ENCODE assay signal across 11 cellular contexts in the genomic region with DNA sequence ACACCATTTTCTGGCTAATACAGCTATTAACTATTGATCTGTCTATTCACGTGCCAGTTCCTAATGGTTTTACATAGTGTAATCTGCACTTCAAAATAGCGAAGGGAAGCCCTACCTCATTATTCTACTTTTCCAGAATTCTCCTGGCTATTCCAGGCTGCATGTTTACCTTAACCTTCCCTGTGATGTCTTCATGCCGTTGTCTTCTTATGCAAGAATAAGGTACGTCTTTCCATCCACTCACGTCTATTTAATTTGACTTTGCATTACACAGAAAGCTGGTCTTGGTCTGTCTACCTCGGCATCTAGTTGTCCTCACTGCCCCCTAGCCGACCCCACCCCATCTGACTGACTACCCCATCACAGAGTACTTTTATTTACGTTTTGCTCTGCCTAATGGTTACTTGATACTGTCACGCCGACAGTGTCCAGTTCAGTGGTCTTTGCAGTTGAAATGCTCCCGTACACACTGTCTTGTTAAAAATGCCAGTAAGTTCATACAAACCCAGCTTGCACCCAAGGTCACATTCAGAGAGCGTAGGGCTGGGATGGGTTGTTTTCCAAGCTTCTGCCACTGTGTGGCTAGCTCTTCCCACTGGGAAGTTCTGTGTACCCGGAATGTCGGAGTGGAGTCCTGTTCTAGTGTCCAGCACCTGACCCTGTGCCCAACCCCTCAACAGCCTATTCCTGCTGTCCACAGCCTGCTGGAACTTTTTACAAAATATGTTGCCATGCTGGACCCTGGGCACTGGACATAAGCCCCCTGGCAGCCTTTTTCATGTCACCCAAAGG. TPM values are rescaled to one million over a fixed set of nuclear protein-coding genes. Genes with fewer than 3 reads are reported as not detected.
A peak's percentile ranks its signal among the peaks of the same experiment; 100 is the strongest.
DNase-seq lines count a peak whose midpoint lies in the region; ATAC-seq and TF ChIP-seq lines count a peak whose summit lies in the region.
"Had no signal": no experiment of that assay in that cellular context is flagged by ENCODE, and none has a peak within 500 bp of the region (broad histone marks: within the 10 kb centered on the region; RNA-seq: fewer than 3 reads in every experiment).

No MANE protein-coding gene starts in this region.

- peaks cover 47 to 66% of the 10 kb centered on the region in 2 donors for H3K36me3 Mint-ChIP-seq in CD4-positive, alpha-beta memory T cell

- no peaks in the 10 kb centered on the region for H3K9me3 Mint-ChIP-seq in CD4-positive, alpha-beta memory T cell

- no peak overlapping the region for H3K4me3 Mint-ChIP-seq in CD4-positive, alpha-beta memory T cell

- no peaks in the 10 kb centered on the region for H3K27me3 Mint-ChIP-seq in CD4-positive, alpha-beta memory T cell

- peak in 3 of 4 donors; percentile 1 to 3 (median 2) for ATAC-seq in psoas muscle

- peaks cover 53 to 90% (median 69%) of the 10 kb centered on the region in 4 donors for H3K4me1 Mint-ChIP-seq in CD4-positive, alpha-beta memory T cell

- H3K27ac Mint-ChIP-seq in CD4-positive, alpha-beta memory T cell, result peak overlapping the region in 3 of 7 donors; percentile 31 to 71 (median 42)

- peak overlapping the region; percentile 86 for H3K4me3 ChIP-seq in psoas muscle
- no peak overlapping the region for H3K4me3 ChIP-seq in CD4-positive, alpha-beta memory T cell (ENCODE audit: low read length in 2 of 2)
- H3K4me3 ChIP-seq: skin epidermis had no signal

- POLR2A ChIA-PET in CD4-positive, alpha-beta memory T cell (lab: Charles Lee; ENCODE audit: partially characterized antibody), result interaction anchor here (0.7 to 5.0 kb wide), 8 partner anchors 9 to 67 kb away, joined by 3 to 102 read pairs (median 24); a partner anchor contains a TSS

- H3K27me3 ChIP-seq in psoas muscle (ENCODE audit: insufficient read depth in 3 of 3, low read length in 2 of 3), result no peaks in the 10 kb centered on the region
- no peaks in the 10 kb centered on the region for H3K27me3 ChIP-seq in CD4-positive, alpha-beta memory T cell (ENCODE audit: insufficient read depth, low read length)
- H3K27me3 ChIP-seq: ascending aorta had no signal

- no peak for TF ChIP-seq CTCF in VCaP (conservative IDR thresholded peaks at IDR 0.05)
- TF ChIP-seq CTCF in psoas muscle (IDR thresholded peaks at IDR 0.05), result no peak

- no peaks in the 10 kb centered on the region for H3K9me3 ChIP-seq in psoas muscle
- H3K9me3 ChIP-seq in CD4-positive, alpha-beta memory T cell (ENCODE audit: control insufficient read depth in 1 of 2, low read length in 2 of 2), result no peaks in the 10 kb centered on the region
- H3K9me3 ChIP-seq: ascending aorta had no signal

- peak; percentile 12 for DNase-seq in G401 (ENCODE audit: low spot score)
- DNase-seq in fibroblast of peridontal ligament (ENCODE audit: extremely low read depth), result peak; percentile 49
- peak in 1 of 2 donors; percentile 56 for DNase-seq in psoas muscle
- no peak for DNase-seq in CD4-positive, alpha-beta memory T cell
- DNase-seq in activated gamma-delta T cell treated with Interleukin-2 at 50 U/mL for 16 hours, result no peak
- no peak for DNase-seq in stimulated activated CD4-positive, alpha-beta T cell treated with anti-CD3 and anti-CD28 coated beads, Interleukin-2, amount 100 ng/mL, for 24 hours
- DNase-seq in stimulated activated naive CD4-positive, alpha-beta T cell treated with Interleukin-2 at 50 U/mL for 16 hours (lab: John Stamatoyannopoulos, UW), result no peak
- DNase-seq: NCI-H1417 had no signal

- H3K36me3 ChIP-seq in psoas muscle (ENCODE audit: insufficient read depth in 1 of 2, low read depth in 1 of 2), result peaks cover 3 to 100% of the 10 kb centered on the region in 2 donors
- H3K36me3 ChIP-seq in CD4-positive, alpha-beta memory T cell (ENCODE audit: insufficient read depth, low read length), result peaks cover 56% of the 10 kb centered on the region

- 33 to 55% (median 43%) methylated on average over 14 of the region's 14 CpGs for WGBS in psoas muscle, 3 donors

- intact Hi-C loops in psoas muscle (cut with DNase I), result loop anchor here in 1 of 2 donors (1.0 kb wide), 1 partner anchor 12 kb away; no protein-coding TSS in a partner anchor
- intact Hi-C loops in CD4-positive, alpha-beta memory T cell (cut with micrococcal nuclease), result loop anchor here (2.0 kb wide), 1 partner anchor 17 kb away; no protein-coding TSS in a partner anchor

- peak overlapping the region; percentile 65 for H3K27ac ChIP-seq in VCaP
- peak overlapping the region; percentile 100 for H3K27ac ChIP-seq in psoas muscle
- H3K27ac ChIP-seq in CD4-positive, alpha-beta memory T cell (ENCODE audit: low read depth, low read length), result no peak overlapping the region

- H3K4me1 ChIP-seq in psoas muscle, result peaks cover 58% of the 10 kb centered on the region
- H3K4me1 ChIP-seq in CD4-positive, alpha-beta memory T cell (ENCODE audit: insufficient read depth, low read length), result peaks cover 72% of the 10 kb centered on the region

- in situ Hi-C loops in G401 (cut with HindIII; ENCODE audit: low sequenced_read_pairs), result no loop called here

- CTCF ChIA-PET in CD4-positive, alpha-beta memory T cell (lab: Charles Lee; ENCODE audit: partially characterized antibody), result interaction anchor here (3.2 kb wide), 1 partner anchor 21 kb away, joined by 17 read pairs; no protein-coding TSS in a partner anchor

RNA-seq across cellular contexts. Expression of a gene that starts 15.0 kb away (rescaled TPM):
- 4.4 and 12.4 TPM in 2 replicates for total RNA-seq in G401 (2014; rRNA removed; shearing (Covaris generic))
- total RNA-seq in psoas muscle, result 1,000 to 10,000 TPM in 1 of 4 donors, 100 to 1,000 TPM in 3; 517 to 1,759 (median 646) TPM
- 100 to 1,000 TPM; 474 to 758 (median 716) TPM for polyA plus RNA-seq in psoas muscle
- total RNA-seq in CD4-positive, alpha-beta memory T cell, result 100 to 1,000 TPM; 685 to 687 TPM
- 1 to 10 TPM; 2.3 to 4.0 TPM for polyA plus RNA-seq in CD4-positive, alpha-beta memory T cell

RNA-seq across cellular contexts. Expression of a gene that starts 51.2 kb away (rescaled TPM):
- total RNA-seq in G401 (2014; rRNA removed; shearing (Covaris generic)), result 31.1 and 40.1 TPM in 2 replicates
- 10 to 100 TPM in 3 of 4 donors, 1 to 10 TPM in 1; 7.4 to 27.7 (median 13.9) TPM for total RNA-seq in psoas muscle
- polyA plus RNA-seq in psoas muscle, result 10 to 100 TPM; 10.6 to 20.8 (median 12.9) TPM
- 10 to 100 TPM; 69.1 to 71.2 TPM for total RNA-seq in CD4-positive, alpha-beta memory T cell
- 10 to 100 TPM; 44.1 to 55.6 TPM for polyA plus RNA-seq in CD4-positive, alpha-beta memory T cell

RNA-seq across cellular contexts. Expression of a gene that starts 55.2 kb away (rescaled TPM):
- 1.1 TPM in 1 of 2 replicates, not detected in the other for total RNA-seq in G401 (2014; rRNA removed; shearing (Covaris generic))
- total RNA-seq in psoas muscle, result 1 to 10 TPM; 5.7 to 8.8 (median 7.2) TPM
- 10 to 100 TPM in 1 of 3 donors, 1 to 10 TPM in 2; 3.7 to 18.5 (median 6.1) TPM for polyA plus RNA-seq in psoas muscle
- total RNA-seq in CD4-positive, alpha-beta memory T cell, result 10 to 100 TPM; 17.0 to 24.2 TPM
- 10 to 100 TPM in 1 of 2 donors, 1 to 10 TPM in 1; 7.2 to 15.0 TPM for polyA plus RNA-seq in CD4-positive, alpha-beta memory T cell

Comparison
In these comparisons a context has a peak if more than half of its experiments do, and no peak if none do; other contexts are left out.
1. DNase-seq: peak in G401 (single experiment) and fibroblast of peridontal ligament (single experiment); none in CD4-positive, alpha-beta memory T cell (0 of 5), activated gamma-delta T cell treated with Interleukin-2 at 50 U/mL for 16 hours (single experiment), stimulated activated CD4-positive, alpha-beta T cell treated with anti-CD3 and anti-CD28 coated beads, Interleukin-2, amount 100 ng/mL, for 24 hours (0 of 2) and stimulated activated naive CD4-positive, alpha-beta T cell treated with Interleukin-2 at 50 U/mL for 16 hours (single experiment).
2. RNA of a gene that starts 15.0 kb away (total RNA-seq): 517 to 1,759 TPM in psoas muscle and 685 to 687 TPM in CD4-positive, alpha-beta memory T cell; 4.4 to 12.4 TPM in G401; every median in the first group is over 10 times any median in the second.